ENCODE assay signal across 16 cellular contexts in genomic region chr5:18792145-18792544, GRCh38.
A peak's percentile ranks its signal among the peaks of the same experiment; 100 is the strongest.
DNase-seq lines count a peak whose midpoint lies in the region; ATAC-seq and TF ChIP-seq lines count a peak whose summit lies in the region.
"Had no signal": no experiment of that assay in that cellular context is flagged by ENCODE, and none has a peak within 500 bp of the region (broad histone marks: within the 10 kb centered on the region; RNA-seq: fewer than 3 reads in every experiment).

No MANE protein-coding gene starts in this region.

- no peak overlapping the region for H3K56ac ChIP-seq in IMR-90 (ENCODE audit: extremely low read depth, insufficient read depth, low read length)

- H3K36me3 ChIP-seq in IMR-90 (ENCODE audit: control insufficient read depth, insufficient read depth, low read length) (no peaks in the 10 kb centered on the region), RWPE2 (ENCODE audit: low read depth) (no peaks in the 10 kb centered on the region)

- no peak overlapping the region for H3K4me3 ChIP-seq in IMR-90 (ENCODE audit: insufficient read depth, low read depth, low read length)
- no peak overlapping the region for H3K4me3 ChIP-seq in RWPE2 (ENCODE audit: severe bottlenecking)
- H3K4me3 ChIP-seq: SK-N-MC had no signal

- DNase-seq in COLO668 (lab: John Stamatoyannopoulos, UW; ENCODE audit: unreplicated experiment) (peak; percentile 80), IMR-90 (no peak), RWPE2 (ENCODE audit: low spot score) (peak; percentile 97), glomerular visceral epithelial cell (ENCODE audit: extremely low spot score) (peak; percentile 46), NCI-H1048 (lab: John Stamatoyannopoulos, UW) (no peak)
- no peak for DNase-seq in stimulated activated naive CD8-positive, alpha-beta T cell treated with anti-CD3 and anti-CD28 coated beads, Interleukin-15, amount 100 ng/mL, for 72 hours
- DNase-seq: activated B cell treated with CpG ODN at 0.5 μM for 24 hours; activated T-cell treated with anti-CD3 and anti-CD28 coated beads, Interleukin-2, amount 50 U/mL, for 48 hours; AML-193; anterior cingulate cortex; KG1; NCI-H226 had no signal

- CTCF ChIA-PET in IMR-90 (lab: Yijun Ruan, JAX): no interaction called here

- no peak overlapping the region for H4K8ac ChIP-seq in IMR-90 (ENCODE audit: low read depth in 2 of 2, low read length in 2 of 2)

- POLR2A ChIA-PET in IMR-90 (lab: Charles Lee; ENCODE audit: unreplicated experiment): no interaction called here

- H3K4me2 ChIP-seq in IMR-90 (ENCODE audit: low read depth, low read length): no peak overlapping the region

- no peaks in the 10 kb centered on the region for H3K79me1 ChIP-seq in IMR-90 (ENCODE audit: low read depth in 1 of 2, low read length in 2 of 2)

- no peaks in the 10 kb centered on the region for H3K27me3 ChIP-seq in IMR-90 (ENCODE audit: control insufficient read depth, insufficient read depth, low read length)
- H3K27me3 ChIP-seq in RWPE2 (ENCODE audit: insufficient read depth, poor library complexity, severe bottlenecking): no peaks in the 10 kb centered on the region

- H2BK15ac ChIP-seq in IMR-90 (ENCODE audit: low read depth, low read length): no peak overlapping the region

- no peak overlapping the region for H2BK5ac ChIP-seq in IMR-90 (ENCODE audit: low read depth, low read length, poor library complexity, severe bottlenecking)

- H3K27me3 Mint-ChIP-seq in stimulated activated naive CD8-positive, alpha-beta T cell treated with anti-CD3 and anti-CD28 coated beads, Interleukin-15, amount 100 ng/mL, for 72 hours: no peaks in the 10 kb centered on the region
- H3K27me3 Mint-ChIP-seq: activated B cell treated with CpG ODN at 0.5 μM for 24 hours had no signal

- H3K27ac ChIP-seq in IMR-90 (ENCODE audit: insufficient read depth, low read length): no peak overlapping the region
- H3K27ac ChIP-seq in RWPE2 (ENCODE audit: poor library complexity, severe bottlenecking): no peak overlapping the region
- H3K27ac ChIP-seq: SK-N-MC had no signal

- no TSS peak for BruUV-seq in IMR-90 (replicated peaks; lab: Mats Ljungman, UMichigan)

- no peak for ATAC-seq in IMR-90 (ENCODE audit: low read depth)
- ATAC-seq in RWPE2 (ENCODE audit: low read depth): peak; percentile 99
- no peak for ATAC-seq in HG02642 (IDR thresholded peaks at IDR 0.05; ENCODE audit: poor library complexity, unreplicated experiment)
- ATAC-seq in stimulated activated naive CD8-positive, alpha-beta T cell treated with anti-CD3 and anti-CD28 coated beads, Interleukin-15, amount 100 ng/mL, for 72 hours: no peak
- ATAC-seq in GM21515 (IDR thresholded peaks at IDR 0.05; ENCODE audit: unreplicated experiment): no peak

- dilution Hi-C loops in IMR-90 (cut with HindIII; ENCODE audit: low sequenced_read_pairs, unreplicated experiment): no loop called here

- H3K4ac ChIP-seq in IMR-90 (ENCODE audit: low read depth, low read length): no peak overlapping the region

- H3K9me1 ChIP-seq in IMR-90 (ENCODE audit: insufficient read depth, low read length): no peaks in the 10 kb centered on the region

- H3K4me3 Mint-ChIP-seq in stimulated activated naive CD8-positive, alpha-beta T cell treated with anti-CD3 and anti-CD28 coated beads, Interleukin-15, amount 100 ng/mL, for 72 hours: no peak overlapping the region
- H3K4me3 Mint-ChIP-seq: activated B cell treated with CpG ODN at 0.5 μM for 24 hours, memory B cell had no signal

- H2BK20ac ChIP-seq in IMR-90 (ENCODE audit: low read depth, low read length): no peak overlapping the region

- TF ChIP-seq CTCF in IMR-90 (conservative IDR thresholded peaks at IDR 0.05; ENCODE audit: low read depth, low read length) (no peak), RWPE2 (IDR thresholded peaks at IDR 0.05; ENCODE audit: poor library complexity, severe bottlenecking) (no peak)

- no peak overlapping the region for H3K23ac ChIP-seq in IMR-90 (ENCODE audit: low read depth, low read length)

- H4K20me1 ChIP-seq in IMR-90 (ENCODE audit: insufficient read depth, low read length): no peaks in the 10 kb centered on the region

- in situ Hi-C loops in IMR-90 (cut with MboI; ENCODE audit: low sequenced_read_pairs): no loop called here

- no peak overlapping the region for H3K18ac ChIP-seq in IMR-90 (ENCODE audit: low read depth, low read length)

- no peak overlapping the region for H3K14ac ChIP-seq in IMR-90 (replicated peaks; ENCODE audit: low read depth, low read length)

- no peak overlapping the region for H2AFZ ChIP-seq in IMR-90 (replicated peaks; ENCODE audit: low read length, poor library complexity)

- H3K4me1 Mint-ChIP-seq in stimulated activated naive CD8-positive, alpha-beta T cell treated with anti-CD3 and anti-CD28 coated beads, Interleukin-15, amount 100 ng/mL, for 72 hours: no peaks in the 10 kb centered on the region
- H3K4me1 Mint-ChIP-seq: activated B cell treated with CpG ODN at 0.5 μM for 24 hours, memory B cell had no signal

- H4K91ac ChIP-seq in IMR-90 (ENCODE audit: insufficient read depth, low read depth, low read length): no peak overlapping the region

- intact Hi-C loops in IMR-90 (cut with micrococcal nuclease): no loop called here

- H3K4me1 ChIP-seq in IMR-90 (ENCODE audit: control insufficient read depth, insufficient read depth, low read length): no peaks in the 10 kb centered on the region
- H3K4me1 ChIP-seq in RWPE2 (ENCODE audit: insufficient read depth, poor library complexity, severe bottlenecking): peaks cover 9% of the 10 kb centered on the region

- TF ChIP-seq RAD21 in IMR-90 (IDR thresholded peaks at IDR 0.05; ENCODE audit: low read length): no peak

- no peak for TF ChIP-seq POLR2A in IMR-90 (IDR thresholded peaks at IDR 0.05; ENCODE audit: low read depth, low read length)

- H2BK120ac ChIP-seq in IMR-90 (ENCODE audit: low read depth, low read length): no peak overlapping the region

- no peak overlapping the region for H3K9ac ChIP-seq in IMR-90 (ENCODE audit: low read depth, low read length)

- H3K9me3 ChIP-seq in IMR-90 (ENCODE audit: control insufficient read depth, insufficient read depth, low read length) (peaks cover 14% of the 10 kb centered on the region; the same call in 1 of the 2 replicates), RWPE2 (ENCODE audit: severe bottlenecking) (no peaks in the 10 kb centered on the region)

- H3K27ac Mint-ChIP-seq in stimulated activated naive CD8-positive, alpha-beta T cell treated with anti-CD3 and anti-CD28 coated beads, Interleukin-15, amount 100 ng/mL, for 72 hours: no peak overlapping the region
- H3K27ac Mint-ChIP-seq: activated B cell treated with CpG ODN at 0.5 μM for 24 hours, memory B cell had no signal

- no peak overlapping the region for H2AK5ac ChIP-seq in IMR-90 (ENCODE audit: low read depth, low read length)

- H4K5ac ChIP-seq in IMR-90 (ENCODE audit: low read depth, low read length): no peak overlapping the region

- 60% methylated on average over 1 of the region's 6 CpGs; no CpG with 5 or more reads in 1 of the 2 experiments for WGBS in IMR-90 (ENCODE audit: extremely low coverage in 2 of 2, insufficient read length in 1 of 2), 2 experiments

- no peaks in the 10 kb centered on the region for H3K9me3 Mint-ChIP-seq in stimulated activated naive CD8-positive, alpha-beta T cell treated with anti-CD3 and anti-CD28 coated beads, Interleukin-15, amount 100 ng/mL, for 72 hours
- H3K9me3 Mint-ChIP-seq: activated B cell treated with CpG ODN at 0.5 μM for 24 hours, memory B cell had no signal

- no peak overlapping the region for H2AK9ac ChIP-seq in IMR-90 (replicated peaks; ENCODE audit: low read depth, low read length, poor library complexity)

TF ChIP-seq in IMR-90, 13 proteins besides CTCF, POLR2A, EP300 and RAD21:
- peak; percentile 62 for TF ChIP-seq MAFK (IDR thresholded peaks at IDR 0.05; ENCODE audit: low read depth, low read length)
- no peak for TF ChIP-seq MXI1 (IDR thresholded peaks at IDR 0.05; ENCODE audit: borderline replicate concordance, low read depth, low read length)

Comparison
In these comparisons a context has a peak if more than half of its experiments do, and no peak if none do; other contexts are left out.
1. DNase-seq: peak in COLO668 (single experiment), RWPE2 (single experiment) and glomerular visceral epithelial cell (single experiment); none in IMR-90 (single experiment), stimulated activated naive CD8-positive, alpha-beta T cell treated with anti-CD3 and anti-CD28 coated beads, Interleukin-15, amount 100 ng/mL, for 72 hours (0 of 2) and NCI-H1048 (single experiment).